ENCODE assay signal across 1 cellular context in genomic region chr12:62267026-62267425, GRCh38.
TF ChIP-seq lines count a peak whose summit lies in the region.

No MANE protein-coding gene starts in this region.

TF ChIP-seq in K562, 482 proteins besides CTCF, POLR2A, EP300 and RAD21:
- TF ChIP-seq ETS1 (conservative IDR thresholded peaks at IDR 0.05; ENCODE audit: control insufficient read depth, low read depth, low read length) (no peak), ZNF175 (CRISPR knock-in tag; IDR thresholded peaks at IDR 0.05; ENCODE audit: low read depth) (no peak), ZNF263 (CRISPR knock-in tag; IDR thresholded peaks at IDR 0.05; ENCODE audit: borderline replicate concordance) (no peak), NRF1 (conservative IDR thresholded peaks at IDR 0.05 in 1 of 2, IDR thresholded peaks at IDR 0.05 in 1 of 2) (no peak), ZNF311 (CRISPR knock-in tag; IDR thresholded peaks at IDR 0.05) (0 out of 2 replicates have a peak, but pooled peaks have one; percentile 33)
TF ChIP-seq in K562: peak in this region for 1.
